In genomic region chr6:27814415-27814664, GRCh38 we compare ENCODE assay signal across 8 cellular contexts.
DNase-seq lines count a peak whose midpoint lies in the region; ATAC-seq and TF ChIP-seq lines count a peak whose summit lies in the region.
"Not testable (repeated sequence)": the region's sequence is repeated elsewhere in the genome, so short reads cannot be mapped to it uniquely, and the experiment has no call there.

No MANE protein-coding gene starts in this region.

- not testable (repeated sequence) for H3K36me3 ChIP-seq in ES-I3 (ENCODE audit: insufficient read depth, low read length); HUES6 (ENCODE audit: control insufficient read depth, insufficient read depth, low read length); neuron (ENCODE audit: insufficient read depth, low read length); tibial nerve

- intact Hi-C loops in activated CD4-positive, alpha-beta memory T cell treated with anti-CD3 and anti-CD28 coated beads for 36 hours (cut with micrococcal nuclease): loop anchor here (1.0 to 10.0 kb wide), 7 partner anchors 52 to 1782 kb away; a partner anchor contains a TSS
- intact Hi-C loops in dendritic cell treated with granulocyte-macrophage colony-stimulating factor and Interleukin-4, amounts not matched to agents 40 ng/mL and 50 ng/mL, for 4 days (cut with micrococcal nuclease): loop anchor here (2.0 kb wide), 1 partner anchor 78 kb away; a partner anchor contains a TSS

- ATAC-seq in GM21723 (IDR thresholded peaks at IDR 0.05; ENCODE audit: unreplicated experiment): peak; percentile 9

- not testable (repeated sequence) for H3K27me3 ChIP-seq in HUES6 (ENCODE audit: control insufficient read depth, insufficient read depth, low read length); neuron (ENCODE audit: insufficient read depth, low read length)
- peaks cover 0 to 45% of the 10 kb centered on the region in 2 donors for H3K27me3 ChIP-seq in tibial nerve

- TF ChIP-seq EP300 in tibial nerve (IDR thresholded peaks at IDR 0.05): not testable (repeated sequence)

- H3K9me3 ChIP-seq in ES-I3 (ENCODE audit: control insufficient read depth, insufficient read depth, low read length); HUES6 (ENCODE audit: control insufficient read depth, insufficient read depth, low read depth, low read length); neuron (ENCODE audit: low read length); tibial nerve: not testable (repeated sequence)

- peak overlapping the region; percentile 26 for H2AFZ ChIP-seq in neuron (ENCODE audit: low read depth, low read length)

- WGBS in tibial nerve, 2 donors: 3 to 5% methylated on average over 7 to 10 of the region's 24 CpGs

- H3K27me3 Mint-ChIP-seq in activated CD4-positive, alpha-beta memory T cell treated with anti-CD3 and anti-CD28 coated beads for 36 hours; dendritic cell treated with granulocyte-macrophage colony-stimulating factor and Interleukin-4, amounts not matched to agents 40 ng/mL and 50 ng/mL, for 4 days: not testable (repeated sequence)

- H3K9ac ChIP-seq in ES-I3 (ENCODE audit: low read depth, low read length) (peak overlapping the region; percentile 75), HUES6 (ENCODE audit: low read length) (peak overlapping the region; percentile 89)

- POLR2A ChIA-PET in activated CD4-positive, alpha-beta memory T cell treated with anti-CD3 and anti-CD28 coated beads for 36 hours (lab: Charles Lee): interaction anchor here (0.6 to 9.4 kb wide), 17 partner anchors 9 to 1782 kb away, joined by 3 to 224 read pairs (median 11); a partner anchor contains a TSS

- peak overlapping the region; percentile 96 for H3K27ac Mint-ChIP-seq in activated CD4-positive, alpha-beta memory T cell treated with anti-CD3 and anti-CD28 coated beads for 36 hours
- peak overlapping the region; percentile 74 for H3K27ac Mint-ChIP-seq in dendritic cell treated with granulocyte-macrophage colony-stimulating factor and Interleukin-4, amounts not matched to agents 40 ng/mL and 50 ng/mL, for 4 days

- H3K4me3 Mint-ChIP-seq in activated CD4-positive, alpha-beta memory T cell treated with anti-CD3 and anti-CD28 coated beads for 36 hours: peak overlapping the region; percentile 87
- peak overlapping the region; percentile 76 for H3K4me3 Mint-ChIP-seq in dendritic cell treated with granulocyte-macrophage colony-stimulating factor and Interleukin-4, amounts not matched to agents 40 ng/mL and 50 ng/mL, for 4 days

- not testable (repeated sequence) for H3K4me1 ChIP-seq in ES-I3 (ENCODE audit: insufficient read depth, low read length)
- H3K4me1 ChIP-seq in HUES6 (ENCODE audit: control insufficient read depth, insufficient read depth, low read length): peaks cover 21% of the 10 kb centered on the region; the same call in 1 of the 2 replicates
- peaks cover 34% of the 10 kb centered on the region for H3K4me1 ChIP-seq in neuron (ENCODE audit: insufficient read depth, low read length)
- peaks cover 0 to 20% (median 4%) of the 10 kb centered on the region in 4 donors for H3K4me1 ChIP-seq in tibial nerve

- not testable (repeated sequence) for TF ChIP-seq POLR2A in tibial nerve (IDR thresholded peaks at IDR 0.05)

- H3K36me3 Mint-ChIP-seq in activated CD4-positive, alpha-beta memory T cell treated with anti-CD3 and anti-CD28 coated beads for 36 hours: peaks cover 21% of the 10 kb centered on the region
- not testable (repeated sequence) for H3K36me3 Mint-ChIP-seq in dendritic cell treated with granulocyte-macrophage colony-stimulating factor and Interleukin-4, amounts not matched to agents 40 ng/mL and 50 ng/mL, for 4 days (ENCODE audit: low read depth)

- H3K9me3 Mint-ChIP-seq in activated CD4-positive, alpha-beta memory T cell treated with anti-CD3 and anti-CD28 coated beads for 36 hours; dendritic cell treated with granulocyte-macrophage colony-stimulating factor and Interleukin-4, amounts not matched to agents 40 ng/mL and 50 ng/mL, for 4 days: not testable (repeated sequence)

- DNase-seq in activated CD4-positive, alpha-beta memory T cell treated with anti-CD3 and anti-CD28 coated beads for 36 hours; tibial nerve (ENCODE audit: low spot score in 2 of 2): not testable (repeated sequence)

- peaks cover 43% of the 10 kb centered on the region for H3K4me1 Mint-ChIP-seq in activated CD4-positive, alpha-beta memory T cell treated with anti-CD3 and anti-CD28 coated beads for 36 hours (ENCODE audit: low read depth)
- peaks cover 24% of the 10 kb centered on the region for H3K4me1 Mint-ChIP-seq in dendritic cell treated with granulocyte-macrophage colony-stimulating factor and Interleukin-4, amounts not matched to agents 40 ng/mL and 50 ng/mL, for 4 days (ENCODE audit: low read depth)

- peak overlapping the region; percentile 57 for H3K4me3 ChIP-seq in HUES6 (ENCODE audit: low read depth, low read length)
- H3K4me3 ChIP-seq in iPS-11a (ENCODE audit: low read depth, low read length): peak overlapping the region; percentile 44
- peak overlapping the region; percentile 53 for H3K4me3 ChIP-seq in neuron (ENCODE audit: low read length)
- peak overlapping the region in 3 of 4 donors; percentile 23 to 48 (median 33) for H3K4me3 ChIP-seq in tibial nerve

- CTCF ChIA-PET in activated CD4-positive, alpha-beta memory T cell treated with anti-CD3 and anti-CD28 coated beads for 36 hours (lab: Charles Lee): interaction anchor here (0.7 to 1.3 kb wide), 4 partner anchors 11 to 79 kb away, joined by 3 to 4 read pairs (median 3); a partner anchor contains a TSS

- H3K27ac ChIP-seq in HUES6 (ENCODE audit: low read depth, low read length): peak overlapping the region; percentile 56
- peak overlapping the region in 1 of 4 donors; percentile 57 for H3K27ac ChIP-seq in tibial nerve

- TF ChIP-seq CTCF in tibial nerve (IDR thresholded peaks at IDR 0.05): not testable (repeated sequence)
